ENCODE assay signal across 24 cellular contexts in genomic region chr19:12314553-12314952, GRCh38. TPM values are rescaled to one million over a fixed set of nuclear protein-coding genes. Genes with fewer than 3 reads are reported as not detected.
DNase-seq lines count a peak whose midpoint lies in the region; ATAC-seq, FAIRE-seq and TF ChIP-seq lines count a peak whose summit lies in the region.
"Had no signal": no experiment of that assay in that cellular context is flagged by ENCODE, and none has a peak within 500 bp of the region (broad histone marks: within the 10 kb centered on the region; RNA-seq: fewer than 3 reads in every experiment).

No MANE protein-coding gene starts in this region.

- no peaks in the 10 kb centered on the region for H3K27me3 Mint-ChIP-seq in nephron progenitor cell (ENCODE audit: low read depth, poor library complexity)
- H3K27me3 Mint-ChIP-seq: activated CD4-positive, alpha-beta memory T cell treated with anti-CD3 and anti-CD28 coated beads, Interleukin-2, amount 10 ng/mL, durations not matched to agents 7 days and 5 days; CD4-positive, CD25-positive, alpha-beta regulatory T cell had no signal

- FAIRE-seq in pancreas (lab: Jason Lieb, UNC), result no peak
- FAIRE-seq: endothelial cell of umbilical vein, G401.6, GM18507 had no signal

- H3K36me3 Mint-ChIP-seq in nephron progenitor cell (ENCODE audit: low read depth), result peaks cover 28% of the 10 kb centered on the region

- H3K4me3 ChIP-seq in colonic mucosa (no peak overlapping the region), pancreas (peak overlapping the region in 1 of 4 donors; percentile 15)

- intact Hi-C loops in colonic mucosa (cut with DNase I), result no loop called here
- intact Hi-C loops in pancreas (cut with DNase I), result no loop called here

- 35 to 37% methylated on average over 7 of the region's 7 CpGs for WGBS in pancreas, 2 donors

- no peaks in the 10 kb centered on the region for H3K27me3 ChIP-seq in colonic mucosa
- no peaks in the 10 kb centered on the region for H3K27me3 ChIP-seq in pancreas

- no peak overlapping the region for H3K9ac ChIP-seq in colonic mucosa (ENCODE audit: low read depth in 2 of 2, low read length in 2 of 2)

- peaks cover 78% of the 10 kb centered on the region for H3K9me3 Mint-ChIP-seq in nephron progenitor cell

- H3K27ac ChIP-seq in colonic mucosa, result no peak overlapping the region
- H3K27ac ChIP-seq in pancreas, result peak overlapping the region in 2 of 4 donors; percentile 54 to 57

- ATAC-seq in pancreas (peak; percentile 50 to 93 (median 74)), HG02623 (IDR thresholded peaks at IDR 0.05; ENCODE audit: unreplicated experiment) (no peak), GM18868 (IDR thresholded peaks at IDR 0.05; ENCODE audit: unreplicated experiment) (no peak)
- ATAC-seq: HCT116, left cardiac atrium, sciatic nerve had no signal

- H3K4me1 ChIP-seq in colonic mucosa, result no peaks in the 10 kb centered on the region
- H3K4me1 ChIP-seq in pancreas, result no peaks in the 10 kb centered on the region

- H3K9me3 ChIP-seq in colonic mucosa, result no peaks in the 10 kb centered on the region
- no peaks in the 10 kb centered on the region for H3K9me3 ChIP-seq in pancreas

- TF ChIP-seq CTCF in colonic mucosa (IDR thresholded peaks at IDR 0.05) (no peak), pancreas (IDR thresholded peaks at IDR 0.05) (no peak), nephron progenitor cell (IDR thresholded peaks at IDR 0.05) (no peak)

- H3K4me1 Mint-ChIP-seq in nephron progenitor cell, result no peaks in the 10 kb centered on the region
- H3K4me1 Mint-ChIP-seq: activated CD4-positive, alpha-beta memory T cell treated with anti-CD3 and anti-CD28 coated beads, Interleukin-2, amount 10 ng/mL, durations not matched to agents 7 days and 5 days had no signal

- H3K4me3 Mint-ChIP-seq in nephron progenitor cell, result no peak overlapping the region
- H3K4me3 Mint-ChIP-seq: activated CD4-positive, alpha-beta memory T cell treated with anti-CD3 and anti-CD28 coated beads, Interleukin-2, amount 10 ng/mL, durations not matched to agents 7 days and 5 days had no signal

- DNase-seq in H4 (ENCODE audit: low spot score) (peak; percentile 13), NCI-H2029 (lab: John Stamatoyannopoulos, UW) (peak; percentile 5), colonic mucosa (peak; percentile 27), pancreas (peak in 2 of 6 donors; percentile 22 to 42), nephron progenitor cell (no peak)
- DNase-seq: activated CD4-positive, alpha-beta memory T cell treated with anti-CD3 and anti-CD28 coated beads, Interleukin-2, amount 10 ng/mL, durations not matched to agents 7 days and 5 days; activated T-cell treated with anti-CD3 and anti-CD28 coated beads for 4 hours; amygdala; CD4-positive, CD25-positive, alpha-beta regulatory T cell; left cardiac atrium; midbrain; NCI-H1092 treated with DMSO at 0.1 percent for 48 hours; NCI-H69; posterior cingulate gyrus; Right ventricle myocardium superior; T1000 had no signal

- no peak overlapping the region for H3K27ac Mint-ChIP-seq in nephron progenitor cell
- H3K27ac Mint-ChIP-seq: activated CD4-positive, alpha-beta memory T cell treated with anti-CD3 and anti-CD28 coated beads, Interleukin-2, amount 10 ng/mL, durations not matched to agents 7 days and 5 days had no signal

- H3K36me3 ChIP-seq in colonic mucosa, result no peaks in the 10 kb centered on the region
- H3K36me3 ChIP-seq in pancreas, result peaks cover 0 to 14% (median 0%) of the 10 kb centered on the region in 3 donors

RNA-seq across cellular contexts. Expression of gene ZNF563, which starts 18.9 kb away (rescaled TPM):
- 0.29 and 3.4 TPM in 2 replicates for total RNA-seq in H4 (2014; rRNA removed; shearing (Covaris generic))
- 1 to 10 TPM; 2.7 to 3.0 TPM for total RNA-seq in colonic mucosa
- 1 to 10 TPM; 1.0 to 2.9 (median 2.0) TPM for total RNA-seq in pancreas
- 1 to 10 TPM; 1.6 to 1.8 TPM for polyA plus RNA-seq in pancreas
- total RNA-seq: HT1080 had no signal

RNA-seq across cellular contexts. Expression of gene ZNF44, which starts 19.9 kb away (rescaled TPM):
- 3.3 and 6.5 TPM in 2 replicates for total RNA-seq in H4 (2014; rRNA removed; shearing (Covaris generic))
- total RNA-seq in colonic mucosa (10 to 100 TPM; 13.8 to 15.4 TPM), pancreas (10 to 100 TPM in 1 of 6 donors, 1 to 10 TPM in 5; 5.7 to 10.2 (median 7.9) TPM)
- polyA plus RNA-seq in pancreas, result 10 to 100 TPM in 1 of 2 donors, 1 to 10 TPM in 1; 8.1 to 14.2 TPM

RNA-seq across cellular contexts. Expression of gene ZNF442, which starts 50.9 kb away (rescaled TPM):
- 0.72 and 5.2 TPM in 2 replicates for total RNA-seq in H4 (2014; rRNA removed; shearing (Covaris generic))
- total RNA-seq in colonic mucosa, result 1 to 10 TPM; 1.6 to 3.2 TPM
- 1 to 10 TPM; 1.1 to 3.6 (median 2.2) TPM for total RNA-seq in pancreas
- polyA plus RNA-seq in pancreas, result under 1 TPM; 0.57 to 0.82 TPM

Comparison
In these comparisons a context has a peak if more than half of its experiments do, and no peak if none do; other contexts are left out.
1. ATAC-seq: peak in pancreas (4 of 4); none in HG02623 (single experiment) and GM18868 (single experiment).